9 cellular contexts compared by ENCODE assay signal in genomic region chr16:30377050-30377811, GRCh38. TPM values are rescaled to one million over a fixed set of nuclear protein-coding genes. Genes with fewer than 3 reads are reported as not detected.
A peak's percentile ranks its signal among the peaks of the same experiment; 100 is the strongest.
DNase-seq lines count a peak whose midpoint lies in the region; ATAC-seq and TF ChIP-seq lines count a peak whose summit lies in the region.
"Had no signal": no experiment of that assay in that cellular context is flagged by ENCODE, and none has a peak within 500 bp of the region (broad histone marks: within the 10 kb centered on the region; RNA-seq: fewer than 3 reads in every experiment).

No MANE protein-coding gene starts in this region.

- intact Hi-C loops in ascending aorta (cut with DNase I) = loop anchor here (5.0 to 10.0 kb wide), 3 partner anchors 282 to 562 kb away; partner anchors contain the start of genes KCTD13, PAGR1, PRRT2 and TBX6
- intact Hi-C loops in vagina (cut with DNase I) = loop anchor here (5.0 to 10.0 kb wide), 2 partner anchors 570 to 1498 kb away; partner anchors contain the start of genes MAZ and ZNF267

- TF ChIP-seq CTCF in AG04450 (IDR thresholded peaks at IDR 0.05; ENCODE audit: low read depth, low read length) (no peak), ascending aorta (IDR thresholded peaks at IDR 0.05) (no peak), lung (IDR thresholded peaks at IDR 0.05; ENCODE audit: control extremely low read depth, extremely low read depth) (no peak), vagina (IDR thresholded peaks at IDR 0.05) (no peak)

- H3K27ac ChIP-seq in AG04450 (ENCODE audit: low read depth, low read length) (peak overlapping the region; percentile 99), ascending aorta (peak overlapping the region; percentile 99 to 100), lung (ENCODE audit: low read depth in 1 of 2, low read length in 1 of 2) (peak overlapping the region; percentile 92 to 98), vagina (peak overlapping the region; percentile 99)

- TF ChIP-seq POLR2A in vagina (IDR thresholded peaks at IDR 0.05) = no peak

- no peaks in the 10 kb centered on the region; the same call in 1 of the 2 replicates for H3K9me3 ChIP-seq in AG04450 (ENCODE audit: control insufficient read depth, insufficient read depth, low read length)
- H3K9me3 ChIP-seq in ascending aorta = no peaks in the 10 kb centered on the region
- no peaks in the 10 kb centered on the region for H3K9me3 ChIP-seq in lung (ENCODE audit: control insufficient read depth in 2 of 2, insufficient read depth in 1 of 2, low read length in 1 of 2)
- no peaks in the 10 kb centered on the region for H3K9me3 ChIP-seq in vagina

- H3K4me3 ChIP-seq in AG04450 (ENCODE audit: low read depth, low read length) (peak overlapping the region; percentile 59), ascending aorta (peak overlapping the region; percentile 67 to 88), lung (peak overlapping the region; percentile 5), vagina (peak overlapping the region; percentile 75 to 81)

- WGBS in lung, 2 donors = 35% methylated on average over 28 to 29 of the region's 29 CpGs

- H3K36me3 ChIP-seq in ascending aorta = no peaks in the 10 kb centered on the region
- no peaks in the 10 kb centered on the region for H3K36me3 ChIP-seq in lung (ENCODE audit: control insufficient read depth in 2 of 2, insufficient read depth in 2 of 2, low read length in 2 of 2)
- no peaks in the 10 kb centered on the region for H3K36me3 ChIP-seq in vagina

- DNase-seq in AG04450 (ENCODE audit: low read depth, low spot score) = no peak
- no peak for DNase-seq in ascending aorta (ENCODE audit: low spot score in 2 of 2)
- no peak for DNase-seq in lung (ENCODE audit: low spot score)
- DNase-seq in vagina (ENCODE audit: extremely low spot score in 2 of 2) = peak; percentile 89 to 95
- DNase-seq in NCI-H2107 (lab: John Stamatoyannopoulos, UW) = no peak
- DNase-seq in NCI-H226 = no peak
- no peak for DNase-seq in NCI-H2171 treated with DMSO at 0.1 percent for 48 hours (lab: John Stamatoyannopoulos, UW)

- H3K27me3 ChIP-seq in AG04450 (ENCODE audit: control insufficient read depth, insufficient read depth, low read length) = no peaks in the 10 kb centered on the region
- no peaks in the 10 kb centered on the region for H3K27me3 ChIP-seq in ascending aorta
- no peaks in the 10 kb centered on the region for H3K27me3 ChIP-seq in lung (ENCODE audit: control insufficient read depth, insufficient read depth)
- H3K27me3 ChIP-seq in vagina = no peaks in the 10 kb centered on the region

- H3K4me1 ChIP-seq in ascending aorta (peaks cover 8 to 9% of the 10 kb centered on the region in 2 donors), lung (ENCODE audit: control insufficient read depth in 2 of 2, insufficient read depth in 2 of 2, low read length in 2 of 2) (peaks cover 0 to 5% of the 10 kb centered on the region in 2 donors), vagina (peaks cover 32% of the 10 kb centered on the region)

- POLR2A ChIA-PET in AG04450 (lab: Yijun Ruan, JAX) = interaction anchor here (0.6 to 1.3 kb wide), 2 partner anchors 30 to 32 kb away, joined by 4 to 6 read pairs; no protein-coding TSS in a partner anchor

- CTCF ChIA-PET in AG04450 (lab: Charles Lee) = interaction anchor here (0.7 kb wide), 1 partner anchor 418 kb away, joined by 7 read pairs; no protein-coding TSS in a partner anchor

- ATAC-seq in HG02642 (IDR thresholded peaks at IDR 0.05; ENCODE audit: poor library complexity, unreplicated experiment) (peak; percentile 1), lung (ENCODE audit: insufficient read depth, low FRiP score) (no peak)

RNA-seq across cellular contexts. Expression of gene MYL11, which starts 2.6 kb away (rescaled TPM):
- polyA plus RNA-seq in AG04450 (2011; rRNA removed) (0.55 TPM in 1 of 2 replicates, not detected in the other), lung (1 to 10 TPM in 1 of 2 donors, under 1 TPM in 1; 0.44 to 3.9 TPM)
- not detected in 2 replicates for polyA minus RNA-seq in AG04450 (2011; rRNA and poly(A)+ RNA removed)
- total RNA-seq in ascending aorta (not detected), lung (not detected), vagina (not detected)
- total RNA-seq: lung microvascular endothelial cell had no signal

RNA-seq across cellular contexts. Expression of gene SEPTIN1, which starts 5.1 kb away (rescaled TPM):
- polyA plus RNA-seq in AG04450 (2011; rRNA removed) (not detected in 2 replicates), lung (1 to 10 TPM; 5.8 to 7.3 TPM)
- 0.51 TPM in 1 of 2 replicates, not detected in the other for polyA minus RNA-seq in AG04450 (2011; rRNA and poly(A)+ RNA removed)
- total RNA-seq in ascending aorta (not detected), lung (1 to 10 TPM; 3.3 to 4.6 TPM), vagina (3.7 TPM)

RNA-seq across cellular contexts. Expression of gene TBC1D10B, which starts 6.9 kb away (rescaled TPM):
- 12.0 and 14.8 TPM in 2 replicates for polyA plus RNA-seq in AG04450 (2011; rRNA removed)
- 16.8 and 18.3 TPM in 2 replicates for polyA minus RNA-seq in AG04450 (2011; rRNA and poly(A)+ RNA removed)
- total RNA-seq in ascending aorta = 20.9 TPM
- total RNA-seq in lung = 10 to 100 TPM; 31.7 to 43.6 TPM
- 10 to 100 TPM; 26.9 to 27.8 TPM for polyA plus RNA-seq in lung
- total RNA-seq in vagina = 42.2 TPM

RNA-seq across cellular contexts. Expression of gene ZNF48, which starts 18.0 kb away (rescaled TPM):
- polyA plus RNA-seq in AG04450 (2011; rRNA removed) (4.3 and 5.3 TPM in 2 replicates), lung (1 to 10 TPM; 4.2 to 4.7 TPM)
- polyA minus RNA-seq in AG04450 (2011; rRNA and poly(A)+ RNA removed) = 5.9 and 6.6 TPM in 2 replicates
- total RNA-seq in ascending aorta (25.1 TPM), lung (1 to 10 TPM; 5.3 to 8.0 TPM), vagina (3.4 TPM)

RNA-seq across cellular contexts. Expression of gene CD2BP2, which starts 22.1 kb away (rescaled TPM):
- polyA plus RNA-seq in AG04450 (2011; rRNA removed) (48.9 and 49.5 TPM in 2 replicates), lung (10 to 100 TPM; 43.5 to 49.1 TPM)
- polyA minus RNA-seq in AG04450 (2011; rRNA and poly(A)+ RNA removed) = 26.9 and 36.6 TPM in 2 replicates
- total RNA-seq in ascending aorta (15.1 TPM), lung (10 to 100 TPM; 37.5 to 69.8 TPM), vagina (29.2 TPM)

Comparison
In these comparisons a context has a peak if more than half of its experiments do, and no peak if none do; other contexts are left out.
1. DNase-seq: peak in vagina (2 of 2); none in AG04450 (single experiment), ascending aorta (0 of 2), lung (single experiment), NCI-H2107 (single experiment), NCI-H226 (single experiment) and NCI-H2171 treated with DMSO at 0.1 percent for 48 hours (single experiment).
2. H3K4me3 ChIP-seq: peak in every context shown above with its lines; median percentile 78 in vagina; 78 in ascending aorta; 59 in AG04450; 5 in lung.
3. Peak in every context shown above with its lines, with median percentiles within 50 percentile points of each other: H3K27ac ChIP-seq.